In the genomic region with DNA sequence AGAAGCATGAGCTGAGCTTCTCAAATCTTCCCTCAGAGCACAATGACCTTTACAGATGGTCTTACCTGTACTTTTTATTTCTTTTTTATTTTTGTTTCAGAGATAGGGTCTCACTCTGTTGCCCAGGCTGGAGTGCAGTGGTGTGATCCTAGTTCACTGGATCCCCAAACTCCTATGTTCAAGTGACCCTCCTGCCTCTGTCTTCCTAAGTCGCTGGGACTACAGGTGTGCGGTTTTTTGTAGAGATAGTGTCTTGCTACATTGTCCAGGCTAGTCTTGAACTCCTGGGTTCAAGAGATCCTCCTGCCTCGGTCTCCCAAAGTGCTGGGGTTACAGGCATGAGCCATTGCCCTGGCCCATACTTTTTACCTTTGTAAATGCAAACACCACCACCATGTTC, we compare ENCODE assay signal across 18 cellular contexts. TPM values are rescaled to one million over a fixed set of nuclear protein-coding genes. Genes with fewer than 3 reads are reported as not detected.
A peak's percentile ranks its signal among the peaks of the same experiment; 100 is the strongest.
DNase-seq lines count a peak whose midpoint lies in the region; ATAC-seq, FAIRE-seq and TF ChIP-seq lines count a peak whose summit lies in the region.
"Had no signal": no experiment of that assay in that cellular context is flagged by ENCODE, and none has a peak within 500 bp of the region (broad histone marks: within the 10 kb centered on the region; RNA-seq: fewer than 3 reads in every experiment).

No MANE protein-coding gene starts in this region.

- no peak for FAIRE-seq in K562 (lab: Jason Lieb, UNC)
- FAIRE-seq: GM12891 had no signal

- no TSS peak for BruUV-seq in K562 (replicated peaks; lab: Mats Ljungman, UMichigan)

- no peak overlapping the region for H3K27ac ChIP-seq in HEK293 (ENCODE audit: extremely low read depth, low read depth, low read length)
- no peak overlapping the region for H3K27ac ChIP-seq in K562 (ENCODE audit: extremely low read depth, low read depth, low read length)
- H3K27ac ChIP-seq in right lobe of liver, result peak overlapping the region; percentile 4 to 78 (median 72)
- H3K27ac ChIP-seq in RWPE1, result no peak overlapping the region
- H3K27ac ChIP-seq: BLaER1 treated with 17β-estradiol and CSF1 and Interleukin-3, amounts not matched to agents 10 nM and 100 nM had no signal

- DNase-seq in K562 (ENCODE audit: extremely low read depth in 1 of 4, low spot score in 3 of 4), result no peak
- DNase-seq in right lobe of liver, result no peak
- no peak for DNase-seq in NCI-H2081 (lab: John Stamatoyannopoulos, UW)
- DNase-seq in GM13976 (ENCODE audit: low spot score), result no peak
- no peak for DNase-seq in RWPE1 (ENCODE audit: low spot score)
- DNase-seq: AML-193; BE2C; CD4-positive, alpha-beta T cell; CD8-positive, alpha-beta memory T cell; DMS79 treated with DMSO at 0.1 percent for 48 hours; GF-D8; H9; HFFc6 had no signal

- H2AFZ ChIP-seq in K562 (ENCODE audit: low read depth, low read length), result no peak overlapping the region
- H2AFZ ChIP-seq: GM23338 had no signal

- TF ChIP-seq EP300 in K562 (IDR thresholded peaks at IDR 0.05; ENCODE audit: low read length), result no peak

- H3K9me1 ChIP-seq in K562 (ENCODE audit: control insufficient read depth, insufficient read depth, low read length), result no peaks in the 10 kb centered on the region

- no peaks in the 10 kb centered on the region for H4K20me1 ChIP-seq in K562 (replicated peaks; ENCODE audit: control insufficient read depth, insufficient read depth, low read length)
- H4K20me1 ChIP-seq: BLaER1 treated with 17β-estradiol and CSF1 and Interleukin-3, amounts not matched to agents 10 nM and 100 nM had no signal

- no peaks in the 10 kb centered on the region for H3K36me3 ChIP-seq in HEK293 (ENCODE audit: control insufficient read depth in 2 of 2, insufficient read depth in 1 of 2, low read length in 2 of 2)
- H3K36me3 ChIP-seq in K562 (ENCODE audit: control insufficient read depth, insufficient read depth, low read length), result no peaks in the 10 kb centered on the region
- H3K36me3 ChIP-seq in right lobe of liver, result no peaks in the 10 kb centered on the region
- H3K36me3 ChIP-seq: BE2C; BLaER1 treated with 17β-estradiol and CSF1 and Interleukin-3, amounts not matched to agents 10 nM and 100 nM had no signal

- POLR2A ChIA-PET in HEK293 (lab: Yijun Ruan, JAX) (no interaction called here), K562 (lab: Yijun Ruan, JAX) (interaction anchor here (2.0 kb wide), 1 partner anchor 16 kb away, joined by 5 read pairs; no protein-coding TSS in a partner anchor), RWPE1 (lab: Yijun Ruan, JAX; ENCODE audit: low non-redundant PET) (no interaction called here)

- no peak overlapping the region for H3K4me2 ChIP-seq in K562 (ENCODE audit: insufficient read depth, low read length)
- H3K4me2 ChIP-seq: GM23338 had no signal

- H3K27me3 ChIP-seq in K562 (ENCODE audit: control insufficient read depth in 2 of 2, insufficient read depth in 2 of 2, low read length in 2 of 2), result peaks cover 18 to 31% of the 10 kb centered on the region in 2 experiments
- no peaks in the 10 kb centered on the region for H3K27me3 ChIP-seq in right lobe of liver
- H3K27me3 ChIP-seq: BE2C; BLaER1 treated with 17β-estradiol and CSF1 and Interleukin-3, amounts not matched to agents 10 nM and 100 nM had no signal

- H3K9me3 ChIP-seq in HEK293 (ENCODE audit: control insufficient read depth, insufficient read depth, low read depth, low read length) (no peaks in the 10 kb centered on the region), K562 (replicated peaks; ENCODE audit: control insufficient read depth, insufficient read depth, low read depth, low read length) (no peaks in the 10 kb centered on the region), right lobe of liver (no peaks in the 10 kb centered on the region)
- H3K9me3 ChIP-seq: BE2C had no signal

- TF ChIP-seq POLR2A in K562 (conservative IDR thresholded peaks at IDR 0.05) (no peak), right lobe of liver (IDR thresholded peaks at IDR 0.05) (no peak)

- in situ Hi-C loops in K562 (cut with MboI) (no loop called here), GM13976 (cut with MboI; ENCODE audit: low sequenced_read_pairs, unreplicated experiment) (no loop called here)

- CTCF ChIA-PET in HEK293 (lab: Yijun Ruan, JAX) (no interaction called here), K562 (lab: Yijun Ruan, JAX; ENCODE audit: low intra/inter-chr PET ratio) (no interaction called here), RWPE1 (lab: Yijun Ruan, JAX) (interaction anchor here (0.6 kb wide), 2 partner anchors 143 to 279 kb away, joined by 3 to 4 read pairs; no protein-coding TSS in a partner anchor)

- H3K4me3 ChIP-seq in HEK293 (ENCODE audit: low read depth, low read length) (no peak overlapping the region), K562 (no peak overlapping the region), right lobe of liver (no peak overlapping the region)
- H3K4me3 ChIP-seq: BLaER1 treated with 17β-estradiol and CSF1 and Interleukin-3, amounts not matched to agents 10 nM and 100 nM; GM23338 had no signal

- intact Hi-C loops in K562 (cut with micrococcal nuclease), result no loop called here
- intact Hi-C loops in right lobe of liver (cut with DNase I), result loop anchor here in 1 of 2 donors (10.0 kb wide), 1 partner anchor 52 kb away; the partner anchor contains the start of gene LPGAT1

- 0% methylated on average over 3 of the region's 3 CpGs for WGBS in K562 (ENCODE audit: insufficient coverage, low coverage, missing lambda C conversion rate)
- 92% methylated on average over 3 of the region's 3 CpGs for WGBS in right lobe of liver (ENCODE audit: insufficient coverage, low coverage, low lambda C conversion rate, missing lambda C conversion rate)

- H3K4me1 ChIP-seq in HEK293 (ENCODE audit: control insufficient read depth, insufficient read depth, low read length), result no peaks in the 10 kb centered on the region
- peaks cover 0 to 6% of the 10 kb centered on the region in 2 experiments; a peak in 1 of 5 replicates for H3K4me1 ChIP-seq in K562 (replicated peaks in 1 of 2; ENCODE audit: control insufficient read depth in 2 of 2, insufficient read depth in 2 of 2, low read length in 2 of 2)
- peaks cover 0 to 36% (median 13%) of the 10 kb centered on the region in 4 donors for H3K4me1 ChIP-seq in right lobe of liver
- H3K4me1 ChIP-seq: BE2C had no signal

- H3K9ac ChIP-seq in K562 (ENCODE audit: insufficient read depth in 1 of 2, low read depth in 2 of 2, low read length in 2 of 2), result no peak overlapping the region
- H3K9ac ChIP-seq: BLaER1 treated with 17β-estradiol and CSF1 and Interleukin-3, amounts not matched to agents 10 nM and 100 nM had no signal

- ATAC-seq in K562 (no peak), right lobe of liver (peak in 1 of 4 donors; percentile 24)
- ATAC-seq: GM23338, HCT116 had no signal

- TF ChIP-seq CTCF in HEK293 (tag by site-specific recombination; IDR thresholded peaks at IDR 0.05), result no peak
- TF ChIP-seq CTCF in K562 (IDR thresholded peaks at IDR 0.05 in 2 of 3, conservative IDR thresholded peaks at IDR 0.05 in 1 of 3; ENCODE audit: insufficient read depth in 2 of 3, low read depth in 1 of 3, low read length in 3 of 3), result no peak
- TF ChIP-seq CTCF in right lobe of liver (IDR thresholded peaks at IDR 0.05), result no peak
- no peak for TF ChIP-seq CTCF in GM13976 (IDR thresholded peaks at IDR 0.05; ENCODE audit: borderline replicate concordance, control extremely low read depth, extremely low read depth, insufficient read depth, missing control alignments)
- TF ChIP-seq CTCF in RWPE1 (conservative IDR thresholded peaks at IDR 0.05; ENCODE audit: low read depth), result no peak

- H3K79me2 ChIP-seq in K562 (ENCODE audit: control insufficient read depth, insufficient read depth, low read length), result no peaks in the 10 kb centered on the region

- no peak for TF ChIP-seq RAD21 in K562 (CRISPR knock-in tag; conservative IDR thresholded peaks at IDR 0.05 in 1 of 2, IDR thresholded peaks at IDR 0.05 in 1 of 2)

TF ChIP-seq in K562, 482 proteins besides CTCF, POLR2A, EP300 and RAD21:
- TF ChIP-seq ZNF121 (CRISPR knock-in tag; conservative IDR thresholded peaks at IDR 0.05) (peak; percentile 73), KLF13 (tag; IDR thresholded peaks at IDR 0.05; ENCODE audit: borderline replicate concordance, low read depth) (no peak), SP2 (IDR thresholded peaks at IDR 0.05; ENCODE audit: extremely low read depth, low read depth, low read length, poor library complexity, severe bottlenecking) (no peak)
TF ChIP-seq in K562: peak in this region for 1.

RNA-seq across cellular contexts. Expression of gene LPGAT1, which starts 56.0 kb away (rescaled TPM):
- 15.4 and 34.1 TPM in 2 replicates for total RNA-seq in K562 (2011; cell fraction: chromatin; rRNA removed; ENCODE audit: low replicate concordance)
- 7.3 and 17.6 TPM in 2 replicates for total RNA-seq in K562 (2011; cell fraction: nucleolus; rRNA removed)
- 27.4 and 42.4 TPM in 2 replicates for total RNA-seq in K562 (2011; cell fraction: nucleoplasm; rRNA removed)
- total RNA-seq in K562 (2014; rRNA removed), result 16.8 and 31.1 TPM in 2 replicates
- 25.7 and 29.2 TPM in 2 replicates for total RNA-seq in K562 (2014; rRNA removed; fragmentation: Illumina TruSeq; extraction: Trizol)
- total RNA-seq in K562 (2015; rRNA removed; fragmentation: Illumina TruSeq; extraction: Trizol), result 16.2 and 17.5 TPM in 2 replicates
- 30.5 and 31.4 TPM in 2 replicates for total RNA-seq in K562 (2021)
- 10.8 and 13.0 TPM in 2 replicates for polyA plus RNA-seq in K562 (2011; rRNA removed)
- 5.5 and 8.1 TPM in 2 replicates for polyA plus RNA-seq in K562 (2011; cell fraction: cytosol; rRNA removed)
- 5.7 and 6.9 TPM in 2 replicates for polyA plus RNA-seq in K562 (2011; cell fraction: nucleus; rRNA removed)
- polyA plus RNA-seq in K562 (2012), result 6.4 and 8.6 TPM in 2 replicates
- polyA plus RNA-seq in K562 (2014; fragmentation: Illumina TruSeq; extraction: Trizol), result 12.8 and 13.9 TPM in 2 replicates
- polyA plus RNA-seq in K562 (2014; fragmentation: Nextera tagmentation; extraction: Ambion mirVana), result 1 to 10 TPM; 5.7 to 6.7 TPM
- polyA plus RNA-seq in K562 (2014; rRNA removed), result 10.3 and 16.3 TPM in 2 replicates
- 27.4 and 36.2 TPM in 2 replicates for polyA minus RNA-seq in K562 (2011; rRNA and poly(A)+ RNA removed)
- polyA minus RNA-seq in K562 (2011; cell fraction: cytosol; rRNA and poly(A)+ RNA removed), result 15.5 and 22.9 TPM in 2 replicates
- polyA minus RNA-seq in K562 (2011; cell fraction: nucleus; rRNA and poly(A)+ RNA removed), result 12.3 and 16.3 TPM in 2 replicates
- 100 to 1,000 TPM in 1 of 6 experiments, 10 to 100 TPM in 5; 32.0 to 141 (median 55.7) TPM for total RNA-seq in right lobe of liver

Comparison
In these comparisons a context has a peak if more than half of its experiments do, and no peak if none do; other contexts are left out.
1. H3K27ac ChIP-seq: peak in right lobe of liver (3 of 3); none in HEK293 (single experiment), K562 (single experiment) and RWPE1 (single experiment).
2. Of the 44 proteins assayed by ChIP-seq in both K562 and HEK293: peak only in K562: none; only in HEK293: none; in both: ZNF121; in neither: 43.